11 cellular contexts compared by ENCODE assay signal in genomic region chr1:23194119-23194984, GRCh38. TPM values are rescaled to one million over a fixed set of nuclear protein-coding genes. Genes with fewer than 3 reads are reported as not detected.
DNase-seq lines count a peak whose midpoint lies in the region; ATAC-seq, FAIRE-seq and TF ChIP-seq lines count a peak whose summit lies in the region.
"Had no signal": no experiment of that assay in that cellular context is flagged by ENCODE, and none has a peak within 500 bp of the region (broad histone marks: within the 10 kb centered on the region; RNA-seq: fewer than 3 reads in every experiment).

No MANE protein-coding gene starts in this region.

- POLR2A ChIA-PET in Panc1 (lab: Charles Lee) (no interaction called here), endothelial cell of umbilical vein (lab: Charles Lee) (no interaction called here)

- peak; percentile 93 for DNase-seq in GM04504 (ENCODE audit: low read depth)
- peak; percentile 64 for DNase-seq in Panc1 (ENCODE audit: low read depth, low spot score)
- DNase-seq in endothelial cell of umbilical vein (ENCODE audit: low read depth, low spot score) = no peak
- DNase-seq in renal cortical epithelial cell (ENCODE audit: low read depth) = peak; percentile 59
- no peak for DNase-seq in activated CD8-positive, alpha-beta memory T cell treated with anti-CD3 and anti-CD28 coated beads, Interleukin-2, amount 50 U/mL, for 48 hours
- no peak for DNase-seq in NAMALWA (ENCODE audit: low spot score)
- no peak for DNase-seq in activated CD4-positive, CD25-positive, alpha-beta regulatory T cell treated with anti-CD3 and anti-CD28 coated beads, Interleukin-2, amount 50 U/mL, for 72 hours
- no peak for DNase-seq in NCI-H1694 treated with DMSO at 0.1 percent for 48 hours (lab: John Stamatoyannopoulos, UW)
- DNase-seq: NCI-H2227 treated with DMSO at 0.1 percent for 48 hours, T-helper 1 cell had no signal

- TF ChIP-seq POLR2A in endothelial cell of umbilical vein (IDR thresholded peaks at IDR 0.05; ENCODE audit: low read depth, low read length) = no peak

- H3K9me1 ChIP-seq in endothelial cell of umbilical vein (replicated peaks; ENCODE audit: control insufficient read depth, extremely low read depth, insufficient read depth, low read length) = no peaks in the 10 kb centered on the region

- H3K4me3 ChIP-seq in Panc1 (ENCODE audit: low read depth in 2 of 2, low read length in 2 of 2) (peak overlapping the region in 1 of 2 experiments; percentile 17; a peak in 2 of 4 replicates), endothelial cell of umbilical vein (replicated peaks in 1 of 3; ENCODE audit: insufficient read depth in 1 of 3, low read depth in 1 of 3, low read length in 3 of 3) (no peak overlapping the region)

- CTCF ChIA-PET in Panc1 (lab: Charles Lee) (interaction anchor here (0.7 to 1.8 kb wide), 2 partner anchors 10 to 17 kb away, joined by 4 to 9 read pairs; no protein-coding TSS in a partner anchor), endothelial cell of umbilical vein (lab: Charles Lee) (interaction anchor here (0.7 to 4.6 kb wide), 5 partner anchors 10 to 96 kb away, joined by 3 to 62 read pairs (median 3); partner anchors contain the start of gene HTR1D)

- peak; percentile 78 for FAIRE-seq in endothelial cell of umbilical vein (lab: Jason Lieb, UNC)

- in situ Hi-C loops in Panc1 (cut with HindIII; ENCODE audit: low pct_unique_long_range_greater_than_20kb, low sequenced_read_pairs) = loop anchor here (25.0 kb wide), 1 partner anchor 107 kb away; no protein-coding TSS in a partner anchor

- no peaks in the 10 kb centered on the region for H4K20me1 ChIP-seq in endothelial cell of umbilical vein (replicated peaks; ENCODE audit: control insufficient read depth, extremely low read depth, insufficient read depth, low read length)

- intact Hi-C loops in Panc1 (cut with micrococcal nuclease; ENCODE audit: unreplicated experiment) = no loop called here
- intact Hi-C loops in endothelial cell of umbilical vein (cut with micrococcal nuclease) = no loop called here

- peak; percentile 57 for ATAC-seq in Panc1

- H3K9me3 ChIP-seq in Panc1 (ENCODE audit: control insufficient read depth, insufficient read depth, low read depth, low read length) = no peaks in the 10 kb centered on the region
- H3K9me3 ChIP-seq in endothelial cell of umbilical vein (replicated peaks; ENCODE audit: control insufficient read depth, insufficient read depth, low read length) = no peaks in the 10 kb centered on the region

- H3K36me3 ChIP-seq in Panc1 (ENCODE audit: control insufficient read depth, insufficient read depth, low read length) (no peaks in the 10 kb centered on the region), endothelial cell of umbilical vein (ENCODE audit: control insufficient read depth in 2 of 2, extremely low read depth in 1 of 2, insufficient read depth in 2 of 2, low read length in 2 of 2) (no peaks in the 10 kb centered on the region)

- peaks cover 38% of the 10 kb centered on the region for H3K4me1 ChIP-seq in Panc1 (ENCODE audit: control insufficient read depth, insufficient read depth, low read length)
- peaks cover 27% of the 10 kb centered on the region for H3K4me1 ChIP-seq in endothelial cell of umbilical vein (ENCODE audit: control insufficient read depth, extremely low read depth, insufficient read depth, low read length)
- H3K4me1 ChIP-seq: parathyroid adenoma had no signal

- H3K79me2 ChIP-seq in endothelial cell of umbilical vein (ENCODE audit: control insufficient read depth, insufficient read depth, low read length) = no peaks in the 10 kb centered on the region
- H3K79me2 ChIP-seq: parathyroid adenoma had no signal

- TF ChIP-seq CTCF in Panc1 (IDR thresholded peaks at IDR 0.05) (no peak), endothelial cell of umbilical vein (IDR thresholded peaks at IDR 0.05; ENCODE audit: extremely low read depth in 1 of 2, insufficient read depth in 1 of 2, low read depth in 1 of 2, low read length in 2 of 2) (no peak)

- BruUV-seq in Panc1 (replicated peaks; lab: Mats Ljungman, UMichigan) = no TSS peak
- BruUV-seq in endothelial cell of umbilical vein (replicated peaks; lab: Mats Ljungman, UMichigan) = no TSS peak

- H3K27me3 ChIP-seq in Panc1 (ENCODE audit: control insufficient read depth, insufficient read depth, low read length) = no peaks in the 10 kb centered on the region
- no peaks in the 10 kb centered on the region for H3K27me3 ChIP-seq in endothelial cell of umbilical vein (ENCODE audit: control insufficient read depth in 2 of 2, insufficient read depth in 2 of 2, low read length in 2 of 2)

- H2AFZ ChIP-seq in endothelial cell of umbilical vein (ENCODE audit: low read depth, low read length) = peak overlapping the region; percentile 33
- H2AFZ ChIP-seq: parathyroid adenoma had no signal

- H3K27ac ChIP-seq in Panc1 (ENCODE audit: low read length) = peak overlapping the region; percentile 78
- peak overlapping the region; percentile 51 for H3K27ac ChIP-seq in endothelial cell of umbilical vein (ENCODE audit: insufficient read depth, low read depth, low read length)
- H3K27ac ChIP-seq: parathyroid adenoma had no signal

- H3K4me2 ChIP-seq in endothelial cell of umbilical vein (ENCODE audit: insufficient read depth, low read length) = no peak overlapping the region

- dilution Hi-C loops in endothelial cell of umbilical vein (cut with MboI; ENCODE audit: extremely low pct_ligation_motif_present, low sequenced_read_pairs) = no loop called here

- H3K9ac ChIP-seq in endothelial cell of umbilical vein (replicated peaks; ENCODE audit: extremely low read depth, insufficient read depth, low read length) = peak overlapping the region; percentile 45
- H3K9ac ChIP-seq: parathyroid adenoma had no signal

TF ChIP-seq in endothelial cell of umbilical vein, 7 proteins besides CTCF, POLR2A, EP300 and RAD21:
- TF ChIP-seq EZH2 (IDR thresholded peaks at IDR 0.05; ENCODE audit: borderline replicate concordance, low read depth, low read length, severe bottlenecking) (no peak), MYC (IDR thresholded peaks at IDR 0.05; ENCODE audit: low read depth, low read length) (no peak), GATA2 (IDR thresholded peaks at IDR 0.05; ENCODE audit: insufficient read depth, insufficient read length, low read depth, low read length) (no peak), FOS (IDR thresholded peaks at IDR 0.05; ENCODE audit: borderline replicate concordance, insufficient read depth, low read length) (no peak), JUN (IDR thresholded peaks at IDR 0.05; ENCODE audit: borderline replicate concordance, insufficient read depth, insufficient read length, low read depth) (no peak), POLR2AphosphoS5 (IDR thresholded peaks at IDR 0.05; ENCODE audit: insufficient read depth, low read depth, low read length) (no peak)
- TF ChIP-seq, protein P1, sequence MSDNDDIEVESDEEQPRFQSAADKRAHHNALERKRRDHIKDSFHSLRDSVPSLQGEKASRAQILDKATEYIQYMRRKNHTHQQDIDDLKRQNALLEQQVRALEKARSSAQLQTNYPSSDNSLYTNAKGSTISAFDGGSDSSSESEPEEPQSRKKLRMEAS (IDR thresholded peaks at IDR 0.05; ENCODE audit: insufficient read depth, insufficient read length) = no peak

RNA-seq across cellular contexts. Expression of gene HTR1D, which starts 22.9 kb away (rescaled TPM):
- total RNA-seq in Panc1 (2021; ENCODE audit: unreplicated experiment) (3.5 TPM), endothelial cell of umbilical vein (1.5 and 2.2 TPM in 2 replicates), renal cortical epithelial cell (under 0.01 TPM in 1 of 2 replicates, not detected in the other)
- 1.2 TPM for polyA plus RNA-seq in Panc1 (2012; ENCODE audit: insufficient read length)
- 1.9 TPM in 2 replicates for polyA plus RNA-seq in endothelial cell of umbilical vein
- 1.8 TPM in 2 replicates for polyA plus RNA-seq in endothelial cell of umbilical vein (2011; cell fraction: cytosol; rRNA removed)
- polyA plus RNA-seq in endothelial cell of umbilical vein (2011; cell fraction: nucleus; rRNA removed) = 0.91 and 0.98 TPM in 2 replicates
- polyA plus RNA-seq in endothelial cell of umbilical vein (2012) = 4.3 and 5.4 TPM in 2 replicates
- polyA minus RNA-seq in endothelial cell of umbilical vein = 0.93 and 1.6 TPM in 2 replicates
- 3.3 TPM for polyA minus RNA-seq in endothelial cell of umbilical vein (2011; cell fraction: cytosol; rRNA and poly(A)+ RNA removed)
- 0.96 and 1.1 TPM in 2 replicates for polyA minus RNA-seq in endothelial cell of umbilical vein (2011; cell fraction: nucleus; rRNA and poly(A)+ RNA removed)

RNA-seq across cellular contexts. Expression of gene LUZP1, which starts 25.7 kb away (rescaled TPM):
- total RNA-seq in Panc1 (2021; ENCODE audit: unreplicated experiment) = 40.2 TPM
- polyA plus RNA-seq in Panc1 (2012; ENCODE audit: insufficient read length) = 14.4 TPM
- 82.4 and 92.3 TPM in 2 replicates for total RNA-seq in endothelial cell of umbilical vein
- polyA plus RNA-seq in endothelial cell of umbilical vein = 24.0 and 26.3 TPM in 2 replicates
- polyA plus RNA-seq in endothelial cell of umbilical vein (2011; cell fraction: cytosol; rRNA removed) = 27.7 and 27.9 TPM in 2 replicates
- polyA plus RNA-seq in endothelial cell of umbilical vein (2011; cell fraction: nucleus; rRNA removed) = 51.3 and 61.7 TPM in 2 replicates
- 48.4 and 60.7 TPM in 2 replicates for polyA plus RNA-seq in endothelial cell of umbilical vein (2012)
- 84.2 and 92.3 TPM in 2 replicates for polyA minus RNA-seq in endothelial cell of umbilical vein
- polyA minus RNA-seq in endothelial cell of umbilical vein (2011; cell fraction: cytosol; rRNA and poly(A)+ RNA removed) = 12.7 TPM
- polyA minus RNA-seq in endothelial cell of umbilical vein (2011; cell fraction: nucleus; rRNA and poly(A)+ RNA removed) = 58.7 and 84.7 TPM in 2 replicates
- 30.7 and 65.1 TPM in 2 replicates for total RNA-seq in renal cortical epithelial cell

Comparison
In these comparisons a context has a peak if more than half of its experiments do, and no peak if none do; other contexts are left out.
1. DNase-seq: peak in GM04504 (single experiment), Panc1 (single experiment) and renal cortical epithelial cell (single experiment); none in endothelial cell of umbilical vein (single experiment), activated CD8-positive, alpha-beta memory T cell treated with anti-CD3 and anti-CD28 coated beads, Interleukin-2, amount 50 U/mL, for 48 hours (single experiment), NAMALWA (single experiment), activated CD4-positive, CD25-positive, alpha-beta regulatory T cell treated with anti-CD3 and anti-CD28 coated beads, Interleukin-2, amount 50 U/mL, for 72 hours (single experiment) and NCI-H1694 treated with DMSO at 0.1 percent for 48 hours (single experiment).